Comparison of ENCODE assay signal across 8 cellular contexts in the genomic region with DNA sequence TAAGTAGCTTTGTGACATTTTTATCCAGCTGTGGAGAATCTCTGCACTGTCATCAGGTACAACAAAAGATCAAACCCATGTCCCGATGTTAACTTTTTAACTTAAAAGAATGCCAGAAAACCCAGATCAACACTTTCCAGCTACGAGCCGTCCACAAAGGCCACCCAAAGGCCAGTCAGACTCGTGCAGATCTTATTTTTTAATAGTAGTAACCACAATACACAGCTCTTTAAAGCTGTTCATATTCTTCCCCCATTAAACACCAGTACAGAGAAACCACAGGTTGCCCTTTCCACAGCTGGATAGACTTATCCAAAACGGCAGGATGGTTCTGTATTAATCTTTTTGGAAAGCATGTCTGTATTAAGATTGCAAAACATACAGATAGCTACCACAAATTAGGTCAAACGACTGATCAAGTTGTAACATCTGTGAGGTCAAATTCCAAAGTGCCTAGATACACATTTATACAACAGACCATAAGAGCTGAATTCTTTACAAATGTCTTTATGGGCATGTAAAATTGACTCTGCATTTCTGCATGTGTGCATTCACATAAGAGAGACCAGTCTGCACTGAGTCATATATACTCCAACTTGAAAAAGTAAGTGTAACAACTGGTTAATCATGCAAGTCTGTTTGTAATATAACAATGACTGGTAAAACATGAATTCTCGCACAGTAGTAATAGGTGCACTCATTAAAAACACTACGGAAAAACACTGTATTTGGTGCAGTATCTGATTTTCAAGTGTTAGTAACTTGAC. TPM values are rescaled to one million over a fixed set of nuclear protein-coding genes. Genes with fewer than 3 reads are reported as not detected.
DNase-seq lines count a peak whose midpoint lies in the region; ATAC-seq, FAIRE-seq and TF ChIP-seq lines count a peak whose summit lies in the region.

No MANE protein-coding gene starts in this region.

- H3K27ac ChIP-seq in DND-41 (ENCODE audit: low read length) (peak overlapping the region; percentile 95), GM12878 (ENCODE audit: control insufficient read depth, insufficient read depth) (peak overlapping the region; percentile 97), temporal lobe (ENCODE audit: low read depth, low read length) (peak overlapping the region; percentile 93)

- TF ChIP-seq POLR2A in GM12878 (IDR thresholded peaks at IDR 0.05; ENCODE audit: low read depth, low read length), result 0 out of 2 replicates have a peak, but pooled peaks have one; percentile 10

- no peak overlapping the region for H2AFZ ChIP-seq in DND-41 (ENCODE audit: low read depth, low read length)
- H2AFZ ChIP-seq in GM12878 (ENCODE audit: control insufficient read depth, low read depth, low read length), result no peak overlapping the region

- in situ Hi-C loops in GM12878 (cut with MboI), result loop anchor here (5.0 to 10.0 kb wide), 2 partner anchors 108 to 370 kb away; no protein-coding TSS in a partner anchor

- no peaks in the 10 kb centered on the region for H3K9me3 ChIP-seq in DND-41 (ENCODE audit: insufficient read depth, low read length, severe bottlenecking)
- no peaks in the 10 kb centered on the region for H3K9me3 ChIP-seq in GM12878 (replicated peaks; ENCODE audit: control insufficient read depth, insufficient read depth, low read length)

- H3K79me2 ChIP-seq in DND-41 (ENCODE audit: insufficient read depth, low read length), result peaks cover 82% of the 10 kb centered on the region
- H3K79me2 ChIP-seq in GM12878 (ENCODE audit: control insufficient read depth, insufficient read depth, low read length), result peaks cover 85% of the 10 kb centered on the region

- H3K4me3 ChIP-seq in DND-41 (ENCODE audit: low read depth in 1 of 2, low read length in 2 of 2), result peak overlapping the region; percentile 62 to 69
- H3K4me3 ChIP-seq in GM12878, result peak overlapping the region; percentile 91

- POLR2A ChIA-PET in GM12878 (lab: Charles Lee), result interaction anchor here (0.5 to 5.0 kb wide), 11 partner anchors 8 to 374 kb away, joined by 3 to 40 read pairs (median 6); no protein-coding TSS in a partner anchor

- no peak for FAIRE-seq in GM12878 (lab: Jason Lieb, UNC)

- TF ChIP-seq EP300 in GM12878 (IDR thresholded peaks at IDR 0.05; ENCODE audit: borderline replicate concordance in 1 of 2, control insufficient read depth in 1 of 2, low read depth in 2 of 2, low read length in 2 of 2), result no peak

- H3K4me1 ChIP-seq in DND-41 (ENCODE audit: insufficient read depth, low read length), result peaks cover 78% of the 10 kb centered on the region
- peaks cover 13% of the 10 kb centered on the region for H3K4me1 ChIP-seq in GM12878 (ENCODE audit: control insufficient read depth, insufficient read depth, low read length)

- peak overlapping the region; percentile 90 for H3K4me2 ChIP-seq in DND-41 (ENCODE audit: insufficient read depth, low read length)
- peak overlapping the region; percentile 68 for H3K4me2 ChIP-seq in GM12878 (ENCODE audit: control insufficient read depth, insufficient read depth)

- SMC1A ChIA-PET in GM12878 (lab: Charles Lee; ENCODE audit: uncharacterized antibody, unreplicated experiment), result interaction anchor here (0.5 to 9.7 kb wide), 32 partner anchors 7 to 478 kb away, joined by 3 to 81 read pairs (median 3); no protein-coding TSS in a partner anchor

- CTCF ChIA-PET in GM12878 (lab: Yijun Ruan, JAX), result interaction anchor here (0.6 to 5.6 kb wide), 15 partner anchors 89 to 506 kb away, joined by 3 to 39 read pairs (median 3); no protein-coding TSS in a partner anchor

- RAD21 ChIA-PET in GM12878 (lab: Charles Lee; ENCODE audit: unreplicated experiment), result interaction anchor here (0.8 to 6.2 kb wide), 24 partner anchors 7 to 479 kb away, joined by 3 to 65 read pairs (median 5); partner anchors contain the start of genes IRF2BP2 and TARBP1

- H3K36me3 ChIP-seq in DND-41 (ENCODE audit: insufficient read depth, low read length) (peaks cover 66% of the 10 kb centered on the region), GM12878 (ENCODE audit: control insufficient read depth in 2 of 2, insufficient read depth in 2 of 2, low read length in 1 of 2) (peaks cover 5 to 19% of the 10 kb centered on the region in 2 experiments; a peak in 3 of 4 replicates)

- ATAC-seq in DND-41 (ENCODE audit: insufficient read depth, low read depth) (no peak), GM12878 (no peak), left lobe of liver (peak; percentile 4)

- no peak for TF ChIP-seq RAD21 in GM12878 (IDR thresholded peaks at IDR 0.05; ENCODE audit: insufficient read depth, low read depth, low read length)

- H4K20me1 ChIP-seq in DND-41 (ENCODE audit: insufficient read depth, low read length) (peaks cover 55% of the 10 kb centered on the region), GM12878 (ENCODE audit: control insufficient read depth, insufficient read depth) (no peaks in the 10 kb centered on the region)

- peak overlapping the region; percentile 94 for H3K9ac ChIP-seq in DND-41 (ENCODE audit: low read depth, low read length)
- H3K9ac ChIP-seq in GM12878 (ENCODE audit: control insufficient read depth, insufficient read depth, low read length), result peak overlapping the region; percentile 97

- intact Hi-C loops in GM12878 (cut with micrococcal nuclease; ENCODE audit: unreplicated experiment), result loop anchor here (5.0 to 10.0 kb wide), 3 partner anchors 230 to 490 kb away; partner anchors contain the start of gene COA6

- TF ChIP-seq CTCF in DND-41 (IDR thresholded peaks at IDR 0.05; ENCODE audit: borderline replicate concordance, extremely low read depth, low read length, poor library complexity, severe bottlenecking) (no peak), GM12878 (IDR thresholded peaks at IDR 0.05 in 2 of 3, conservative IDR thresholded peaks at IDR 0.05 in 1 of 3; ENCODE audit: control insufficient read depth in 2 of 3, extremely low read depth in 1 of 3, insufficient read depth in 1 of 3, low read depth in 3 of 3, low read length in 3 of 3) (no peak)

- BruUV-seq in GM12878 (replicated peaks; lab: Mats Ljungman, UMichigan), result no TSS peak

- DNase-seq in DND-41 (no peak), M059J (ENCODE audit: low read depth) (peak; percentile 61), GM12878 (ENCODE audit: low read depth, low spot score) (no peak), left lobe of liver (ENCODE audit: low spot score) (no peak), NCI-H2196 (lab: John Stamatoyannopoulos, UW; ENCODE audit: unreplicated experiment) (no peak), AG08396 (ENCODE audit: low spot score) (no peak), NCI-H1436 (lab: John Stamatoyannopoulos, UW) (no peak)

- H3K27me3 ChIP-seq in DND-41 (ENCODE audit: insufficient read depth, low read length, poor library complexity) (no peaks in the 10 kb centered on the region), GM12878 (replicated peaks in 1 of 2; ENCODE audit: control insufficient read depth in 2 of 2, insufficient read depth in 2 of 2, low read length in 1 of 2) (no peaks in the 10 kb centered on the region)

- WGBS in GM12878 (ENCODE audit: insufficient coverage, insufficient replicate concordance, low lambda C conversion rate, missing lambda C conversion rate), result 2% methylated on average over 8 of the region's 8 CpGs

TF ChIP-seq in GM12878, 131 proteins besides CTCF, POLR2A, EP300 and RAD21 (continues in another document):
- TF ChIP-seq CHD4 (IDR thresholded peaks at IDR 0.05) (no peak), ZSCAN29 (IDR thresholded peaks at IDR 0.05) (no peak), POLR2AphosphoS2 (IDR thresholded peaks at IDR 0.05; ENCODE audit: low read depth, low read length) (0 out of 2 replicates have a peak, but pooled peaks have one; percentile 24), ZNF24 (IDR thresholded peaks at IDR 0.05) (no peak), SMAD1 (IDR thresholded peaks at IDR 0.05; ENCODE audit: low read depth, partially characterized antibody) (no peak)
- TF ChIP-seq, protein P1, sequence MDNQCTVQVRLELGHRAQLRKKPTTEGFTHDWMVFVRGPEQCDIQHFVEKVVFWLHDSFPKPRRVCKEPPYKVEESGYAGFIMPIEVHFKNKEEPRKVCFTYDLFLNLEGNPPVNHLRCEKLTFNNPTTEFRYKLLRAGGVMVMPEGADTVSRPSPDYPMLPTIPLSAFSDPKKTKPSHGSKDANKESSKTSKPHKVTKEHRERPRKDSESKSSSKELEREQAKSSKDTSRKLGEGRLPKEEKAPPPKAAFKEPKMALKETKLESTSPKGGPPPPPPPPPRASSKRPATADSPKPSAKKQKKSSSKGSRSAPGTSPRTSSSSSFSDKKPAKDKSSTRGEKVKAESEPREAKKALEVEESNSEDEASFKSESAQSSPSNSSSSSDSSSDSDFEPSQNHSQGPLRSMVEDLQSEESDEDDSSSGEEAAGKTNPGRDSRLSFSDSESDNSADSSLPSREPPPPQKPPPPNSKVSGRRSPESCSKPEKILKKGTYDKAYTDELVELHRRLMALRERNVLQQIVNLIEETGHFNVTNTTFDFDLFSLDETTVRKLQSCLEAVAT (IDR thresholded peaks at IDR 0.05), result peak; percentile 15

RNA-seq across cellular contexts. Expression of gene IRF2BP2, which starts 5.1 kb away (rescaled TPM):
- total RNA-seq in M059J (2014; rRNA removed; shearing (Covaris generic)), result 49.0 and 84.1 TPM in 2 replicates
- 219 and 220 TPM in 2 replicates for total RNA-seq in GM12878 (2013; cell fraction: nucleolus; rRNA removed)
- total RNA-seq in GM12878 (2014; rRNA removed) (54.6 and 61.4 TPM in 2 replicates), GM12878 (2014; rRNA removed; fragmentation: Illumina TruSeq; extraction: Trizol) (54.4 and 55.4 TPM in 2 replicates), GM12878 (2021) (114 TPM in 2 replicates), left lobe of liver (48.7 TPM), temporal lobe (85.6 TPM)
- polyA plus RNA-seq in GM12878 (2011; ENCODE audit: low read depth), result 26.9 TPM
- polyA plus RNA-seq in GM12878 (2011; rRNA removed) (39.2 and 49.2 TPM in 2 replicates), GM12878 (2014; fragmentation: Illumina TruSeq; extraction: Trizol) (23.9 and 64.7 TPM in 2 replicates), GM12878 (2014; fragmentation: Nextera tagmentation; extraction: Ambion mirVana) (10 to 100 TPM; 26.2 to 28.1 TPM), GM12878 (2014; rRNA removed) (57.6 and 68.9 TPM in 2 replicates), GM12878 (2016; fragmentation: Nextera tagmentation; extraction: Ambion mirVana) (10 to 100 TPM in 1 of 2 experiments, 1 to 10 TPM in 1; 7.5 to 12.9 TPM)
- 60.1 and 68.0 TPM in 2 replicates for polyA plus RNA-seq in GM12878 (2011; cell fraction: cytosol; rRNA removed)
- 254 and 345 TPM in 2 replicates for polyA plus RNA-seq in GM12878 (2011; cell fraction: nucleus; rRNA removed)
- polyA plus RNA-seq in GM12878 (2012), result 63.0 and 95.9 TPM in 2 replicates
- polyA minus RNA-seq in GM12878 (2011; rRNA and poly(A)+ RNA removed), result 43.9 and 108 TPM in 2 replicates
- polyA minus RNA-seq in GM12878 (2011; cell fraction: cytosol; rRNA and poly(A)+ RNA removed), result 82.8 and 86.3 TPM in 2 replicates
- 96.7 and 119 TPM in 2 replicates for polyA minus RNA-seq in GM12878 (2011; cell fraction: nucleus; rRNA and poly(A)+ RNA removed)
